ENCODE assay signal across 26 cellular contexts in genomic region chr22:47220752-47221151, GRCh38.
"Had no signal": no experiment of that assay in that cellular context is flagged by ENCODE, and none has a peak within 500 bp of the region (broad histone marks: within the 10 kb centered on the region; RNA-seq: fewer than 3 reads in every experiment).

No MANE protein-coding gene starts in this region.

- H3K4me1 Mint-ChIP-seq: activated naive CD8-positive, alpha-beta T cell treated with anti-CD3 and anti-CD28 coated beads, Interleukin-2, amount 10 ng/mL, durations not matched to agents 7 days and 5 days had no signal

- H3K27me3 Mint-ChIP-seq: activated CD8-positive, alpha-beta T cell treated with anti-CD3 and anti-CD28 coated beads for 36 hours; activated naive CD8-positive, alpha-beta T cell treated with anti-CD3 and anti-CD28 coated beads, Interleukin-2, amount 10 ng/mL, durations not matched to agents 7 days and 5 days had no signal

- H3K4me2 ChIP-seq: KMS-11, SK-N-SH had no signal

- DNase-seq: activated CD4-positive, alpha-beta T cell treated with anti-CD3 and anti-CD28 coated beads, Interleukin-2, amount 50 U/mL, for 1 hour; activated CD4-positive, CD25-positive, alpha-beta regulatory T cell; activated CD8-positive, alpha-beta memory T cell treated with anti-CD3 and anti-CD28 coated beads, Interleukin-2, amount 50 U/mL, for 4 hours; activated CD8-positive, alpha-beta T cell treated with anti-CD3 and anti-CD28 coated beads for 36 hours; activated naive CD4-positive, alpha-beta T cell treated with anti-CD3 and anti-CD28 coated beads, Interleukin-2, amount 50 U/mL, for 16 hours; activated naive CD8-positive, alpha-beta T cell treated with anti-CD3 and anti-CD28 coated beads, Interleukin-2, amount 10 ng/mL, durations not matched to agents 7 days and 5 days; adrenal gland; anterior cingulate cortex; central memory CD4-positive, alpha-beta T cell; MM.1S; NCI-H1105; NCI-H1436; NCI-H187; NCI-H2081; NCI-H510A treated with DMSO at 0.1 percent for 48 hours; NCI-H69; NK-92 treated with Interleukin-12 subunit alpha and Interleukin-12 subunit beta, amount 100 ng/mL, for 24 hours; OCI-M1; Right ventricle myocardium superior; SJCRH30; SK-N-SH; T-helper 1 cell had no signal

- H3K9ac ChIP-seq: KMS-11, SK-N-SH had no signal

- H3K4me3 Mint-ChIP-seq: activated CD8-positive, alpha-beta T cell treated with anti-CD3 and anti-CD28 coated beads for 36 hours; activated naive CD8-positive, alpha-beta T cell treated with anti-CD3 and anti-CD28 coated beads, Interleukin-2, amount 10 ng/mL, durations not matched to agents 7 days and 5 days had no signal

- H3K27ac ChIP-seq: adrenal gland, KMS-11, Peyer's patch, RWPE1, SJCRH30, VCaP had no signal

- H3K27me3 ChIP-seq: adrenal gland, Peyer's patch, SJCRH30 had no signal

- H3K36me3 Mint-ChIP-seq: activated naive CD8-positive, alpha-beta T cell treated with anti-CD3 and anti-CD28 coated beads, Interleukin-2, amount 10 ng/mL, durations not matched to agents 7 days and 5 days had no signal

- H3K9me3 Mint-ChIP-seq: activated CD8-positive, alpha-beta T cell treated with anti-CD3 and anti-CD28 coated beads for 36 hours; activated naive CD8-positive, alpha-beta T cell treated with anti-CD3 and anti-CD28 coated beads, Interleukin-2, amount 10 ng/mL, durations not matched to agents 7 days and 5 days had no signal

- H3K4me1 ChIP-seq: adrenal gland, Peyer's patch, SJCRH30 had no signal

- H3K9me3 ChIP-seq: adrenal gland, Peyer's patch, SJCRH30, SK-N-SH had no signal

- H3K27ac Mint-ChIP-seq: activated CD8-positive, alpha-beta T cell treated with anti-CD3 and anti-CD28 coated beads for 36 hours; activated naive CD8-positive, alpha-beta T cell treated with anti-CD3 and anti-CD28 coated beads, Interleukin-2, amount 10 ng/mL, durations not matched to agents 7 days and 5 days had no signal

- H3K36me3 ChIP-seq: adrenal gland, Peyer's patch, SJCRH30 had no signal

- H3K4me3 ChIP-seq: adrenal gland, Peyer's patch, SJCRH30 had no signal
